In genomic region chr9:131954299-131954698, GRCh38 we compare ENCODE assay signal across 15 cellular contexts.
A peak's percentile ranks its signal among the peaks of the same experiment; 100 is the strongest.
DNase-seq lines count a peak whose midpoint lies in the region; ATAC-seq, FAIRE-seq and TF ChIP-seq lines count a peak whose summit lies in the region.
"Had no signal": no experiment of that assay in that cellular context is flagged by ENCODE, and none has a peak within 500 bp of the region (broad histone marks: within the 10 kb centered on the region; RNA-seq: fewer than 3 reads in every experiment).

No MANE protein-coding gene starts in this region.

- peaks cover 5% of the 10 kb centered on the region for H3K9me3 Mint-ChIP-seq in nephron progenitor cell
- H3K9me3 Mint-ChIP-seq: stimulated activated naive CD8-positive, alpha-beta T cell treated with anti-CD3 and anti-CD28 coated beads, Interleukin-15, Interleukin-2, amounts not matched to agents 100 ng/mL and 50 ng/mL, for 24 hours had no signal

- TF ChIP-seq CTCF in KMS-11 (conservative IDR thresholded peaks at IDR 0.05; ENCODE audit: low read depth, low read length) (peak; percentile 49), GM12878 (IDR thresholded peaks at IDR 0.05 in 2 of 3, conservative IDR thresholded peaks at IDR 0.05 in 1 of 3; ENCODE audit: control insufficient read depth in 2 of 3, extremely low read depth in 1 of 3, insufficient read depth in 1 of 3, low read depth in 3 of 3, low read length in 3 of 3) (peak; percentile 33 to 48 (median 43); a peak in 5 of 6 replicates), nephron progenitor cell (IDR thresholded peaks at IDR 0.05) (peak; percentile 32)

- H3K9me3 ChIP-seq in GM12878 (replicated peaks; ENCODE audit: control insufficient read depth, insufficient read depth, low read length): no peaks in the 10 kb centered on the region

- intact Hi-C loops in GM12878 (cut with micrococcal nuclease; ENCODE audit: unreplicated experiment): no loop called here

- no peak for TF ChIP-seq POLR2A in GM12878 (IDR thresholded peaks at IDR 0.05; ENCODE audit: low read depth, low read length)

- peak; percentile 48; the same call in 1 of the 3 replicates for ATAC-seq in GM12878
- no peak for ATAC-seq in GM21737 (IDR thresholded peaks at IDR 0.05; ENCODE audit: unreplicated experiment)

- H3K27ac Mint-ChIP-seq in nephron progenitor cell: no peak overlapping the region
- H3K27ac Mint-ChIP-seq: brain; stimulated activated naive CD8-positive, alpha-beta T cell treated with anti-CD3 and anti-CD28 coated beads, Interleukin-15, Interleukin-2, amounts not matched to agents 100 ng/mL and 50 ng/mL, for 24 hours had no signal

- CTCF ChIA-PET in GM12878 (lab: Yijun Ruan, JAX): interaction anchor here (0.8 to 2.2 kb wide), 8 partner anchors 10 to 300 kb away, joined by 3 to 13 read pairs (median 6); no protein-coding TSS in a partner anchor

- H3K79me2 ChIP-seq in KMS-11 (ENCODE audit: insufficient read depth, low read depth) (no peaks in the 10 kb centered on the region), GM12878 (ENCODE audit: control insufficient read depth, insufficient read depth, low read length) (no peaks in the 10 kb centered on the region)

- peaks cover 13% of the 10 kb centered on the region for H3K4me1 Mint-ChIP-seq in nephron progenitor cell

- no peak overlapping the region for H3K4me2 ChIP-seq in KMS-11
- H3K4me2 ChIP-seq in GM12878 (ENCODE audit: control insufficient read depth, insufficient read depth): no peak overlapping the region

- no TSS peak for BruUV-seq in GM12878 (replicated peaks; lab: Mats Ljungman, UMichigan)

- H3K9ac ChIP-seq in KMS-11 (no peak overlapping the region), GM12878 (ENCODE audit: control insufficient read depth, insufficient read depth, low read length) (no peak overlapping the region)

- in situ Hi-C loops in GM12878 (cut with MboI): no loop called here

- peak; percentile 27 for DNase-seq in NCI-H82 (lab: John Stamatoyannopoulos, UW)
- DNase-seq in NCI-H82 treated with DMSO at 0.1 percent for 48 hours (lab: John Stamatoyannopoulos, UW; ENCODE audit: unreplicated experiment): no peak
- no peak for DNase-seq in GM12878 (ENCODE audit: low read depth, low spot score)
- no peak for DNase-seq in nephron progenitor cell
- DNase-seq in stimulated activated CD4-positive, alpha-beta T cell treated with anti-CD3 and anti-CD28 coated beads, Interleukin-1b, Interleukin-23, amount 100 ng/mL, for 48 hours: no peak
- DNase-seq in NCI-H1092 (lab: John Stamatoyannopoulos, UW): no peak
- DNase-seq: activated T-cell treated with anti-CD3 and anti-CD28 coated beads for 4 hours; NCI-H187 treated with DMSO at 0.1 percent for 48 hours; stimulated activated CD4-positive, alpha-beta T cell treated with anti-CD3 and anti-CD28 coated beads, Interleukin-12 subunit alpha, Interleukin-12 subunit beta, amount 100 ng/mL, for 4 hours had no signal

- POLR2A ChIA-PET in GM12878 (lab: Charles Lee): no interaction called here

- peaks cover 39% of the 10 kb centered on the region for H3K36me3 Mint-ChIP-seq in nephron progenitor cell (ENCODE audit: low read depth)

- no peak overlapping the region for H3K4me3 ChIP-seq in KMS-11 (IDR thresholded peaks at IDR 0.05; ENCODE audit: insufficient read depth, low read depth, low read length)
- H3K4me3 ChIP-seq in GM12878: no peak overlapping the region

- H3K4me3 Mint-ChIP-seq in nephron progenitor cell: no peak overlapping the region
- H3K4me3 Mint-ChIP-seq: brain; stimulated activated naive CD8-positive, alpha-beta T cell treated with anti-CD3 and anti-CD28 coated beads, Interleukin-15, Interleukin-2, amounts not matched to agents 100 ng/mL and 50 ng/mL, for 24 hours had no signal

- H3K4me1 ChIP-seq in KMS-11 (ENCODE audit: low read depth, poor library complexity, severe bottlenecking) (no peaks in the 10 kb centered on the region), GM12878 (ENCODE audit: control insufficient read depth, insufficient read depth, low read length) (no peaks in the 10 kb centered on the region)

- 100% methylated on average over 1 of the region's 1 CpG for WGBS in GM12878 (ENCODE audit: insufficient coverage, insufficient replicate concordance, low lambda C conversion rate, missing lambda C conversion rate)

- TF ChIP-seq EP300 in GM12878 (IDR thresholded peaks at IDR 0.05; ENCODE audit: borderline replicate concordance in 1 of 2, control insufficient read depth in 1 of 2, low read depth in 2 of 2, low read length in 2 of 2): no peak

- no peak overlapping the region for H2AFZ ChIP-seq in KMS-11 (ENCODE audit: low read depth)
- no peak overlapping the region for H2AFZ ChIP-seq in GM12878 (ENCODE audit: control insufficient read depth, low read depth, low read length)

- FAIRE-seq in GM12878 (lab: Jason Lieb, UNC): no peak
- FAIRE-seq: frontal cortex, H54 had no signal

- no peaks in the 10 kb centered on the region for H4K20me1 ChIP-seq in KMS-11 (ENCODE audit: insufficient read depth)
- peaks cover 3% of the 10 kb centered on the region; the same call in 1 of the 2 replicates for H4K20me1 ChIP-seq in GM12878 (ENCODE audit: control insufficient read depth, insufficient read depth)

- TF ChIP-seq RAD21 in GM12878 (IDR thresholded peaks at IDR 0.05; ENCODE audit: insufficient read depth, low read depth, low read length): peak; percentile 33

- no peaks in the 10 kb centered on the region for H3K27me3 ChIP-seq in KMS-11 (ENCODE audit: insufficient read depth, low read depth)
- no peaks in the 10 kb centered on the region for H3K27me3 ChIP-seq in GM12878 (replicated peaks in 1 of 2; ENCODE audit: control insufficient read depth in 2 of 2, insufficient read depth in 2 of 2, low read length in 1 of 2)

- RAD21 ChIA-PET in GM12878 (lab: Charles Lee; ENCODE audit: unreplicated experiment): no interaction called here

- peaks cover 5% of the 10 kb centered on the region for H3K27me3 Mint-ChIP-seq in nephron progenitor cell (ENCODE audit: low read depth, poor library complexity)
- H3K27me3 Mint-ChIP-seq: brain; stimulated activated naive CD8-positive, alpha-beta T cell treated with anti-CD3 and anti-CD28 coated beads, Interleukin-15, Interleukin-2, amounts not matched to agents 100 ng/mL and 50 ng/mL, for 24 hours had no signal

- H3K27ac ChIP-seq in KMS-11 (no peak overlapping the region), GM12878 (ENCODE audit: control insufficient read depth, insufficient read depth) (no peak overlapping the region)

- SMC1A ChIA-PET in GM12878 (lab: Charles Lee; ENCODE audit: uncharacterized antibody, unreplicated experiment): no interaction called here

- H3K36me3 ChIP-seq in KMS-11 (ENCODE audit: insufficient read depth): no peaks in the 10 kb centered on the region
- H3K36me3 ChIP-seq in GM12878 (ENCODE audit: control insufficient read depth in 2 of 2, insufficient read depth in 2 of 2, low read length in 1 of 2): no peaks in the 10 kb centered on the region

TF ChIP-seq in GM12878, 131 proteins besides CTCF, POLR2A, EP300 and RAD21 (continues in another document):
- TF ChIP-seq GATAD2B (conservative IDR thresholded peaks at IDR 0.05; ENCODE audit: low read depth) (no peak), PBX3 (IDR thresholded peaks at IDR 0.05; ENCODE audit: insufficient replicate concordance, low read depth, low read length) (no peak), KAT2A (conservative IDR thresholded peaks at IDR 0.05; ENCODE audit: control insufficient read depth, low read depth, low read length) (no peak), RB1 (IDR thresholded peaks at IDR 0.05; ENCODE audit: borderline replicate concordance) (no peak), WRNIP1 (IDR thresholded peaks at IDR 0.05; ENCODE audit: borderline replicate concordance, low read depth, low read length) (no peak), CREB1 (IDR thresholded peaks at IDR 0.05; ENCODE audit: low read depth) (no peak), NR2C2 (IDR thresholded peaks at IDR 0.05; ENCODE audit: borderline replicate concordance, control insufficient read depth, insufficient read length, low read depth) (no peak), RFX5 (IDR thresholded peaks at IDR 0.05; ENCODE audit: low read depth, low read length) (no peak), CBFB (IDR thresholded peaks at IDR 0.05; ENCODE audit: low read depth) (no peak), ZNF384 (IDR thresholded peaks at IDR 0.05; ENCODE audit: borderline replicate concordance, low read depth, low read length) (no peak), CEBPB (IDR thresholded peaks at IDR 0.05; ENCODE audit: borderline replicate concordance in 1 of 2, low read depth in 2 of 2, low read length in 2 of 2) (no peak)
- TF ChIP-seq, protein P1, sequence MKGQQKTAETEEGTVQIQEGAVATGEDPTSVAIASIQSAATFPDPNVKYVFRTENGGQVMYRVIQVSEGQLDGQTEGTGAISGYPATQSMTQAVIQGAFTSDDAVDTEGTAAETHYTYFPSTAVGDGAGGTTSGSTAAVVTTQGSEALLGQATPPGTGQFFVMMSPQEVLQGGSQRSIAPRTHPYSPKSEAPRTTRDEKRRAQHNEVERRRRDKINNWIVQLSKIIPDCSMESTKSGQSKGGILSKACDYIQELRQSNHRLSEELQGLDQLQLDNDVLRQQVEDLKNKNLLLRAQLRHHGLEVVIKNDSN (IDR thresholded peaks at IDR 0.05; ENCODE audit: borderline replicate concordance, extremely low read length, insufficient read depth, low read depth, low read length): no peak
- TF ChIP-seq, protein P2, sequence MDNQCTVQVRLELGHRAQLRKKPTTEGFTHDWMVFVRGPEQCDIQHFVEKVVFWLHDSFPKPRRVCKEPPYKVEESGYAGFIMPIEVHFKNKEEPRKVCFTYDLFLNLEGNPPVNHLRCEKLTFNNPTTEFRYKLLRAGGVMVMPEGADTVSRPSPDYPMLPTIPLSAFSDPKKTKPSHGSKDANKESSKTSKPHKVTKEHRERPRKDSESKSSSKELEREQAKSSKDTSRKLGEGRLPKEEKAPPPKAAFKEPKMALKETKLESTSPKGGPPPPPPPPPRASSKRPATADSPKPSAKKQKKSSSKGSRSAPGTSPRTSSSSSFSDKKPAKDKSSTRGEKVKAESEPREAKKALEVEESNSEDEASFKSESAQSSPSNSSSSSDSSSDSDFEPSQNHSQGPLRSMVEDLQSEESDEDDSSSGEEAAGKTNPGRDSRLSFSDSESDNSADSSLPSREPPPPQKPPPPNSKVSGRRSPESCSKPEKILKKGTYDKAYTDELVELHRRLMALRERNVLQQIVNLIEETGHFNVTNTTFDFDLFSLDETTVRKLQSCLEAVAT (IDR thresholded peaks at IDR 0.05): no peak
